1 cellular context compared by ENCODE assay signal in genomic region chr5:172773481-172774469, GRCh38.
TF ChIP-seq lines count a peak whose summit lies in the region.

No MANE protein-coding gene starts in this region.

TF ChIP-seq in GM12878, 131 proteins besides CTCF, POLR2A, EP300 and RAD21 (continued from another document):
- TF ChIP-seq TAF1 (IDR thresholded peaks at IDR 0.05; ENCODE audit: borderline replicate concordance, low read depth, low read length): no peak
- no peak for TF ChIP-seq FOXK2 (IDR thresholded peaks at IDR 0.05)
- no peak for TF ChIP-seq ZBTB40 (IDR thresholded peaks at IDR 0.05; ENCODE audit: borderline replicate concordance)
- TF ChIP-seq, protein P1, sequence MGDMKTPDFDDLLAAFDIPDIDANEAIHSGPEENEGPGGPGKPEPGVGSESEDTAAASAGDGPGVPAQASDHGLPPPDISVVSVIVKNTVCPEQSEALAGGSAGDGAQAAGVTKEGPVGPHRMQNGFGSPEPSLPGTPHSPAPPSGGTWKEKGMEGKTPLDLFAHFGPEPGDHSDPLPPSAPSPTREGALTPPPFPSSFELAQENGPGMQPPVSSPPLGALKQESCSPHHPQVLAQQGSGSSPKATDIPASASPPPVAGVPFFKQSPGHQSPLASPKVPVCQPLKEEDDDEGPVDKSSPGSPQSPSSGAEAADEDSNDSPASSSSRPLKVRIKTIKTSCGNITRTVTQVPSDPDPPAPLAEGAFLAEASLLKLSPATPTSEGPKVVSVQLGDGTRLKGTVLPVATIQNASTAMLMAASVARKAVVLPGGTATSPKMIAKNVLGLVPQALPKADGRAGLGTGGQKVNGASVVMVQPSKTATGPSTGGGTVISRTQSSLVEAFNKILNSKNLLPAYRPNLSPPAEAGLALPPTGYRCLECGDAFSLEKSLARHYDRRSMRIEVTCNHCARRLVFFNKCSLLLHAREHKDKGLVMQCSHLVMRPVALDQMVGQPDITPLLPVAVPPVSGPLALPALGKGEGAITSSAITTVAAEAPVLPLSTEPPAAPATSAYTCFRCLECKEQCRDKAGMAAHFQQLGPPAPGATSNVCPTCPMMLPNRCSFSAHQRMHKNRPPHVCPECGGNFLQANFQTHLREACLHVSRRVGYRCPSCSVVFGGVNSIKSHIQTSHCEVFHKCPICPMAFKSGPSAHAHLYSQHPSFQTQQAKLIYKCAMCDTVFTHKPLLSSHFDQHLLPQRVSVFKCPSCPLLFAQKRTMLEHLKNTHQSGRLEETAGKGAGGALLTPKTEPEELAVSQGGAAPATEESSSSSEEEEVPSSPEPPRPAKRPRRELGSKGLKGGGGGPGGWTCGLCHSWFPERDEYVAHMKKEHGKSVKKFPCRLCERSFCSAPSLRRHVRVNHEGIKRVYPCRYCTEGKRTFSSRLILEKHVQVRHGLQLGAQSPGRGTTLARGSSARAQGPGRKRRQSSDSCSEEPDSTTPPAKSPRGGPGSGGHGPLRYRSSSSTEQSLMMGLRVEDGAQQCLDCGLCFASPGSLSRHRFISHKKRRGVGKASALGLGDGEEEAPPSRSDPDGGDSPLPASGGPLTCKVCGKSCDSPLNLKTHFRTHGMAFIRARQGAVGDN (IDR thresholded peaks at IDR 0.05): no peak
- TF ChIP-seq HDGF (IDR thresholded peaks at IDR 0.05): no peak
- TF ChIP-seq ZBTB11 (CRISPR knock-in tag; IDR thresholded peaks at IDR 0.05): no peak
